In genomic region chr10:76429331-76429625, GRCh38 we compare ENCODE assay signal across 18 cellular contexts.
DNase-seq lines count a peak whose midpoint lies in the region; ATAC-seq and TF ChIP-seq lines count a peak whose summit lies in the region.
"Had no signal": no experiment of that assay in that cellular context is flagged by ENCODE, and none has a peak within 500 bp of the region (broad histone marks: within the 10 kb centered on the region; RNA-seq: fewer than 3 reads in every experiment).

No MANE protein-coding gene starts in this region.

- H3K4me1 Mint-ChIP-seq in osteocyte (ENCODE audit: unreplicated experiment): peaks cover 58% of the 10 kb centered on the region
- H3K4me1 Mint-ChIP-seq in effector memory CD8-positive, alpha-beta T cell (ENCODE audit: low read depth in 2 of 2): no peaks in the 10 kb centered on the region
- H3K4me1 Mint-ChIP-seq: activated naive CD4-positive, alpha-beta T cell treated with anti-CD3 and anti-CD28 coated beads, Interleukin-2, amount 50 U/mL, for 24 hours had no signal

- DNase-seq in right atrium auricular region (ENCODE audit: low spot score) (no peak), Right ventricle myocardium inferior (ENCODE audit: missing footprints) (no peak), dorsolateral prefrontal cortex (no peak), osteocyte (ENCODE audit: extremely low spot score, unreplicated experiment) (no peak), kidney tubule cell (ENCODE audit: low spot score) (no peak), SKM-1 treated with dmso at 0.1 percent for 144 hours (lab: John Stamatoyannopoulos, UW; ENCODE audit: unreplicated experiment) (no peak), LoVo (ENCODE audit: low spot score) (no peak)
- DNase-seq in effector memory CD8-positive, alpha-beta T cell: no peak
- DNase-seq: activated T-cell treated with anti-CD3 and anti-CD28 coated beads, Interleukin-2, amount 50 U/mL, for 4 hours; DND-41; effector CD8-positive, alpha-beta T cell; Karpas-422; NCI-H1105 treated with DMSO at 0.1 percent for 48 hours; RPMI8226; upper lobe of left lung had no signal

- peak overlapping the region; percentile 46 for H3K4me3 Mint-ChIP-seq in osteocyte (ENCODE audit: unreplicated experiment)
- H3K4me3 Mint-ChIP-seq in effector memory CD8-positive, alpha-beta T cell: no peak overlapping the region
- H3K4me3 Mint-ChIP-seq: activated naive CD4-positive, alpha-beta T cell treated with anti-CD3 and anti-CD28 coated beads, Interleukin-2, amount 50 U/mL, for 24 hours; activated T-cell treated with anti-CD3 and anti-CD28 coated beads, Interleukin-2, amount 50 U/mL, for 4 hours had no signal

- intact Hi-C loops in Right ventricle myocardium inferior (cut with DNase I) (no loop called here), dorsolateral prefrontal cortex (cut with DNase I) (no loop called here)

- H3K36me3 ChIP-seq in right atrium auricular region: no peaks in the 10 kb centered on the region
- H3K36me3 ChIP-seq: breast epithelium, HAP-1, upper lobe of left lung had no signal

- no peak overlapping the region for H3K4me3 ChIP-seq in right atrium auricular region
- peak overlapping the region in 39 of 59 donors; percentile 1 to 53 (median 28) for H3K4me3 ChIP-seq in dorsolateral prefrontal cortex
- H3K4me3 ChIP-seq: HAP-1, upper lobe of left lung had no signal

- peaks cover 0 to 58% of the 10 kb centered on the region in 2 donors for H3K4me1 ChIP-seq in right atrium auricular region
- H3K4me1 ChIP-seq: breast epithelium, HAP-1 had no signal

- H3K9me3 ChIP-seq in right atrium auricular region: no peaks in the 10 kb centered on the region
- H3K9me3 ChIP-seq: breast epithelium, HAP-1, upper lobe of left lung had no signal

- H3K9me3 Mint-ChIP-seq in osteocyte (ENCODE audit: unreplicated experiment): no peaks in the 10 kb centered on the region
- peaks cover 0 to 4% of the 10 kb centered on the region in 2 donors for H3K9me3 Mint-ChIP-seq in effector memory CD8-positive, alpha-beta T cell
- H3K9me3 Mint-ChIP-seq: activated naive CD4-positive, alpha-beta T cell treated with anti-CD3 and anti-CD28 coated beads, Interleukin-2, amount 50 U/mL, for 24 hours; activated T-cell treated with anti-CD3 and anti-CD28 coated beads, Interleukin-2, amount 50 U/mL, for 4 hours had no signal

- no peaks in the 10 kb centered on the region for H3K27me3 Mint-ChIP-seq in osteocyte (ENCODE audit: unreplicated experiment)
- H3K27me3 Mint-ChIP-seq in effector memory CD8-positive, alpha-beta T cell: no peaks in the 10 kb centered on the region
- H3K27me3 Mint-ChIP-seq: activated naive CD4-positive, alpha-beta T cell treated with anti-CD3 and anti-CD28 coated beads, Interleukin-2, amount 50 U/mL, for 24 hours had no signal

- no peak for TF ChIP-seq CTCF in right atrium auricular region (IDR thresholded peaks at IDR 0.05)
- no peak for TF ChIP-seq CTCF in dorsolateral prefrontal cortex (IDR thresholded peaks at IDR 0.05 in 54 of 56, conservative IDR thresholded peaks at IDR 0.05 in 2 of 56; ENCODE audit: low read depth in 1 of 56, partially characterized antibody in 56 of 56)
- TF ChIP-seq CTCF in osteocyte (IDR thresholded peaks at IDR 0.05): no peak

- H3K27me3 ChIP-seq in right atrium auricular region: no peaks in the 10 kb centered on the region
- peaks cover 0 to 16% (median 0%) of the 10 kb centered on the region in 45 donors for H3K27me3 ChIP-seq in dorsolateral prefrontal cortex
- H3K27me3 ChIP-seq: breast epithelium, upper lobe of left lung had no signal

- peak overlapping the region; percentile 95 for H3K27ac Mint-ChIP-seq in osteocyte (ENCODE audit: unreplicated experiment)
- H3K27ac Mint-ChIP-seq in effector memory CD8-positive, alpha-beta T cell: no peak overlapping the region
- H3K27ac Mint-ChIP-seq: activated naive CD4-positive, alpha-beta T cell treated with anti-CD3 and anti-CD28 coated beads, Interleukin-2, amount 50 U/mL, for 24 hours had no signal

- H3K27ac ChIP-seq in right atrium auricular region: peak overlapping the region; percentile 80 to 96
- H3K27ac ChIP-seq in dorsolateral prefrontal cortex: peak overlapping the region in 8 of 59 donors; percentile 8 to 81 (median 48)
- H3K27ac ChIP-seq: breast epithelium had no signal

- peaks cover 3% of the 10 kb centered on the region for H3K36me3 Mint-ChIP-seq in osteocyte (ENCODE audit: unreplicated experiment)
- no peaks in the 10 kb centered on the region for H3K36me3 Mint-ChIP-seq in effector memory CD8-positive, alpha-beta T cell (ENCODE audit: insufficient read depth)
- H3K36me3 Mint-ChIP-seq: activated naive CD4-positive, alpha-beta T cell treated with anti-CD3 and anti-CD28 coated beads, Interleukin-2, amount 50 U/mL, for 24 hours had no signal

- no peak for ATAC-seq in Right ventricle myocardium inferior
- ATAC-seq in effector memory CD8-positive, alpha-beta T cell (replicated peaks): no peak
- ATAC-seq: activated T-cell treated with anti-CD3 and anti-CD28 coated beads, Interleukin-2, amount 50 U/mL, for 4 hours had no signal

Comparison
In these comparisons a context has a peak if more than half of its experiments do, and no peak if none do; other contexts are left out.
1. H3K4me3 ChIP-seq: peak in dorsolateral prefrontal cortex (39 of 59); none in right atrium auricular region (0 of 2).